ENCODE assay signal across 8 cellular contexts in genomic region chr9:91162784-91163440, GRCh38.
DNase-seq lines count a peak whose midpoint lies in the region; ATAC-seq and TF ChIP-seq lines count a peak whose summit lies in the region.

No MANE protein-coding gene starts in this region.

- ATAC-seq in GM18909 (IDR thresholded peaks at IDR 0.05; ENCODE audit: poor library complexity, unreplicated experiment) = peak; percentile 71
- peak; percentile 84 for ATAC-seq in HG03108 (IDR thresholded peaks at IDR 0.05; ENCODE audit: unreplicated experiment)

- no peak overlapping the region for H3K4me3 ChIP-seq in AG10803 (ENCODE audit: low read length)

- peak overlapping the region; percentile 41 for H3K27ac ChIP-seq in epithelial cell of prostate

- no peaks in the 10 kb centered on the region for H3K27me3 Mint-ChIP-seq in T-helper 2 cell treated with Interferon-gamma antibody and Interleukin-4, amounts not matched to agents 5 μg/mL and 100 μg/mL, for 36 hours (ENCODE audit: low read depth)

- H3K27ac Mint-ChIP-seq in T-helper 2 cell treated with Interferon-gamma antibody and Interleukin-4, amounts not matched to agents 5 μg/mL and 100 μg/mL, for 36 hours = peak overlapping the region; percentile 94

- H3K9me3 Mint-ChIP-seq in T-helper 2 cell treated with Interferon-gamma antibody and Interleukin-4, amounts not matched to agents 5 μg/mL and 100 μg/mL, for 36 hours = no peaks in the 10 kb centered on the region

- peak; percentile 56 for DNase-seq in AG10803 (ENCODE audit: low read depth)
- peak; percentile 85 for DNase-seq in T-helper 2 cell treated with Interferon-gamma antibody and Interleukin-4, amounts not matched to agents 5 μg/mL and 100 μg/mL, for 36 hours (ENCODE audit: low spot score)
- DNase-seq in epithelial cell of prostate (ENCODE audit: low read depth, low spot score) = no peak
- peak; percentile 43 for DNase-seq in putamen (ENCODE audit: low spot score)
- DNase-seq in HEK293T (ENCODE audit: extremely low spot score) = no peak
- DNase-seq in SHP77 treated with DMSO at 0.1 percent for 48 hours (lab: John Stamatoyannopoulos, UW) = no peak

- TF ChIP-seq CTCF in AG10803 (conservative IDR thresholded peaks at IDR 0.05; ENCODE audit: low read length) = no peak

- POLR2A ChIA-PET in HEK293T (lab: Yijun Ruan, JAX) = no interaction called here

- H3K4me3 Mint-ChIP-seq in T-helper 2 cell treated with Interferon-gamma antibody and Interleukin-4, amounts not matched to agents 5 μg/mL and 100 μg/mL, for 36 hours = peak overlapping the region; percentile 85

- H3K36me3 Mint-ChIP-seq in T-helper 2 cell treated with Interferon-gamma antibody and Interleukin-4, amounts not matched to agents 5 μg/mL and 100 μg/mL, for 36 hours (ENCODE audit: low read depth) = peaks cover 21% of the 10 kb centered on the region

- peaks cover 72% of the 10 kb centered on the region for H3K4me1 Mint-ChIP-seq in T-helper 2 cell treated with Interferon-gamma antibody and Interleukin-4, amounts not matched to agents 5 μg/mL and 100 μg/mL, for 36 hours (ENCODE audit: low read depth)

- CTCF ChIA-PET in HEK293T (lab: Yijun Ruan, JAX) = no interaction called here

TF ChIP-seq in HEK293T, 16 proteins besides CTCF, POLR2A, EP300 and RAD21:
- no peak for TF ChIP-seq ELF4 (IDR thresholded peaks at IDR 0.05)
- TF ChIP-seq CTBP1 (IDR thresholded peaks at IDR 0.05; ENCODE audit: borderline replicate concordance) = no peak
- no peak for TF ChIP-seq ARNT (IDR thresholded peaks at IDR 0.05)
- TF ChIP-seq, protein P1, sequence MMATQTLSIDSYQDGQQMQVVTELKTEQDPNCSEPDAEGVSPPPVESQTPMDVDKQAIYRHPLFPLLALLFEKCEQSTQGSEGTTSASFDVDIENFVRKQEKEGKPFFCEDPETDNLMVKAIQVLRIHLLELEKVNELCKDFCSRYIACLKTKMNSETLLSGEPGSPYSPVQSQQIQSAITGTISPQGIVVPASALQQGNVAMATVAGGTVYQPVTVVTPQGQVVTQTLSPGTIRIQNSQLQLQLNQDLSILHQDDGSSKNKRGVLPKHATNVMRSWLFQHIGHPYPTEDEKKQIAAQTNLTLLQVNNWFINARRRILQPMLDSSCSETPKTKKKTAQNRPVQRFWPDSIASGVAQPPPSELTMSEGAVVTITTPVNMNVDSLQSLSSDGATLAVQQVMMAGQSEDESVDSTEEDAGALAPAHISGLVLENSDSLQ (IDR thresholded peaks at IDR 0.05) = no peak
- no peak for TF ChIP-seq LEF1 (IDR thresholded peaks at IDR 0.05; ENCODE audit: borderline replicate concordance)
- no peak for TF ChIP-seq SP1 (IDR thresholded peaks at IDR 0.05)
- TF ChIP-seq NFRKB (IDR thresholded peaks at IDR 0.05) = no peak

Comparison
In these comparisons a context has a peak if more than half of its experiments do, and no peak if none do; other contexts are left out.
1. DNase-seq: peak in AG10803 (single experiment), T-helper 2 cell treated with Interferon-gamma antibody and Interleukin-4, amounts not matched to agents 5 μg/mL and 100 μg/mL, for 36 hours (single experiment) and putamen (single experiment); none in epithelial cell of prostate (single experiment), HEK293T (single experiment) and SHP77 treated with DMSO at 0.1 percent for 48 hours (single experiment).